Comparison of ENCODE assay signal across 7 cellular contexts in the genomic region with DNA sequence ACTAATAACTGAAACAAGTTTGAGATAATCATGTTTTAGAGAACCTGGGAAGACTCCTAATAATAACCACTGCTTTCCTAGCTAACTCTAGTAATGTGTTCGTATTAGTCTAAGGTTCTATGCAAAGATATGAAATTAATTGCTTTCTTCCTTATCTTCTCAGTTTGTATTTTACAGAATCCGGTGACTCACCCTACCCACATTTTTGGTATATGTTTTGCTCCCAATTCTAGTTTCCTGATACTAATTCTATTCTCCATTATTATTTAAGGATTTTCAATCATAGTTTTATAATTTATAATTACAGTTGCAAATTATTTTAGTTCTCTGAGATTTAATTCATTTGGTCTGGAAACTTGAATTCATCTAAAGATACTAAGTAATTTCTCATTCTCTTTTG.
"Had no signal": no experiment of that assay in that cellular context is flagged by ENCODE, and none has a peak within 500 bp of the region (broad histone marks: within the 10 kb centered on the region; RNA-seq: fewer than 3 reads in every experiment).

No MANE protein-coding gene starts in this region.

- H3K4me3 ChIP-seq: K562 had no signal

- H3K27ac ChIP-seq: HL-60 had no signal

- FAIRE-seq: HepG2, HTR-8/SVneo, K562 had no signal

- DNase-seq: IMR-90, KBM-7, KG1 had no signal
